Comparison of ENCODE assay signal across 9 cellular contexts in genomic region chr7:149874644-149875028, GRCh38. TPM values are rescaled to one million over a fixed set of nuclear protein-coding genes. Genes with fewer than 3 reads are reported as not detected.
DNase-seq lines count a peak whose midpoint lies in the region; ATAC-seq and TF ChIP-seq lines count a peak whose summit lies in the region.
"Had no signal": no experiment of that assay in that cellular context is flagged by ENCODE, and none has a peak within 500 bp of the region (broad histone marks: within the 10 kb centered on the region; RNA-seq: fewer than 3 reads in every experiment).

No MANE protein-coding gene starts in this region.

- ATAC-seq in CD4-positive, alpha-beta T cell (ENCODE audit: poor library complexity), result no peak
- ATAC-seq in HG02840 (IDR thresholded peaks at IDR 0.05; ENCODE audit: low FRiP score, unreplicated experiment) (no peak), GM18505 (IDR thresholded peaks at IDR 0.05; ENCODE audit: unreplicated experiment) (no peak)

- no peak overlapping the region for H2AFZ ChIP-seq in neural progenitor cell (replicated peaks)

- intact Hi-C loops in CD4-positive, alpha-beta T cell (cut with DNase I, micrococcal nuclease), result loop anchor here in 1 of 2 experiments (5.0 kb wide), 2 partner anchors 102 to 157 kb away; partner anchors contain the start of gene ZNF467
- intact Hi-C loops in dorsolateral prefrontal cortex (cut with DNase I), result loop anchor here (5.0 to 10.0 kb wide), 2 partner anchors 37 to 530 kb away; partner anchors contain the start of gene ZNF862 (in 1 of the 2)

- H3F3A ChIP-seq in neural progenitor cell (ENCODE audit: low read depth), result peaks cover 20% of the 10 kb centered on the region

- no peaks in the 10 kb centered on the region for H3K27me3 Mint-ChIP-seq in CD4-positive, alpha-beta T cell
- H3K27me3 Mint-ChIP-seq in IgD-negative memory B cell, result no peaks in the 10 kb centered on the region
- H3K27me3 Mint-ChIP-seq in neural progenitor cell (ENCODE audit: insufficient read depth, low read depth), result peaks cover 20% of the 10 kb centered on the region

- peaks cover 67% of the 10 kb centered on the region for H3K4me1 Mint-ChIP-seq in CD4-positive, alpha-beta T cell (ENCODE audit: low read depth)
- H3K4me1 Mint-ChIP-seq in IgD-negative memory B cell, result peaks cover 12 to 27% (median 25%) of the 10 kb centered on the region in 3 donors
- peaks cover 33% of the 10 kb centered on the region for H3K4me1 Mint-ChIP-seq in neural progenitor cell

- no peak for DNase-seq in CD4-positive, alpha-beta T cell
- DNase-seq in dorsolateral prefrontal cortex (peak in 1 of 10 donors; percentile 63), neural progenitor cell (ENCODE audit: low spot score) (peak; percentile 37), NCI-H2227 (lab: John Stamatoyannopoulos, UW; ENCODE audit: unreplicated experiment) (no peak), putamen (ENCODE audit: low spot score) (no peak)
- DNase-seq: effector CD4-positive, alpha-beta T cell had no signal

- TF ChIP-seq CTCF in CD4-positive, alpha-beta T cell (IDR thresholded peaks at IDR 0.05), result no peak
- TF ChIP-seq CTCF in dorsolateral prefrontal cortex (IDR thresholded peaks at IDR 0.05 in 54 of 56, conservative IDR thresholded peaks at IDR 0.05 in 2 of 56; ENCODE audit: low read depth in 1 of 56, partially characterized antibody in 56 of 56), result no peak
- TF ChIP-seq CTCF in neural progenitor cell (IDR thresholded peaks at IDR 0.05), result no peak

- POLR2A ChIA-PET in CD4-positive, alpha-beta T cell (lab: Charles Lee), result interaction anchor here (1.3 kb wide), 1 partner anchor 20 kb away, joined by 3 read pairs; no protein-coding TSS in a partner anchor

- no peaks in the 10 kb centered on the region for H3K79me2 ChIP-seq in neural progenitor cell (ENCODE audit: low read depth)

- H3K4me2 ChIP-seq in neural progenitor cell, result peak overlapping the region; percentile 91

- CTCF ChIA-PET in CD4-positive, alpha-beta T cell (lab: Charles Lee), result interaction anchor here (1.2 kb wide), 1 partner anchor 9 kb away, joined by 3 read pairs; no protein-coding TSS in a partner anchor

- H3K4me3 Mint-ChIP-seq in CD4-positive, alpha-beta T cell, result peak overlapping the region; percentile 95
- peak overlapping the region; percentile 89 to 97 (median 96) for H3K4me3 Mint-ChIP-seq in IgD-negative memory B cell
- peak overlapping the region; percentile 86 for H3K4me3 Mint-ChIP-seq in neural progenitor cell

- H3K4me1 ChIP-seq in neural progenitor cell, result peaks cover 7% of the 10 kb centered on the region

- peak overlapping the region; percentile 80 for H3K27ac Mint-ChIP-seq in CD4-positive, alpha-beta T cell
- peak overlapping the region in 2 of 3 donors; percentile 51 to 90 for H3K27ac Mint-ChIP-seq in IgD-negative memory B cell
- no peak overlapping the region for H3K27ac Mint-ChIP-seq in neural progenitor cell

- H3K27me3 ChIP-seq in CD4-positive, alpha-beta T cell (ENCODE audit: control insufficient read depth, insufficient read depth, low read length), result no peaks in the 10 kb centered on the region
- H3K27me3 ChIP-seq in dorsolateral prefrontal cortex, result no peaks in the 10 kb centered on the region
- peaks cover 24% of the 10 kb centered on the region for H3K27me3 ChIP-seq in neural progenitor cell

- H3K9me3 Mint-ChIP-seq in CD4-positive, alpha-beta T cell, result no peaks in the 10 kb centered on the region
- H3K9me3 Mint-ChIP-seq in IgD-negative memory B cell (no peaks in the 10 kb centered on the region), neural progenitor cell (no peaks in the 10 kb centered on the region)

- H4K20me1 ChIP-seq in neural progenitor cell (ENCODE audit: low read depth), result no peaks in the 10 kb centered on the region

- H3K36me3 Mint-ChIP-seq in CD4-positive, alpha-beta T cell (ENCODE audit: low read depth), result peaks cover 27% of the 10 kb centered on the region
- H3K36me3 Mint-ChIP-seq in IgD-negative memory B cell, result no peaks in the 10 kb centered on the region
- peaks cover 5% of the 10 kb centered on the region for H3K36me3 Mint-ChIP-seq in neural progenitor cell

- no peak overlapping the region for H3K9ac ChIP-seq in neural progenitor cell

- no peaks in the 10 kb centered on the region for H3K36me3 ChIP-seq in neural progenitor cell

- no peaks in the 10 kb centered on the region for H3K9me3 ChIP-seq in CD4-positive, alpha-beta T cell (ENCODE audit: control insufficient read depth, low read length)
- H3K9me3 ChIP-seq in neural progenitor cell (ENCODE audit: low read depth), result no peaks in the 10 kb centered on the region

- H3K27ac ChIP-seq in CD4-positive, alpha-beta T cell (ENCODE audit: low read depth, low read length), result no peak overlapping the region
- H3K27ac ChIP-seq in dorsolateral prefrontal cortex (peak overlapping the region in 49 of 59 donors; percentile 3 to 97 (median 94)), neural progenitor cell (no peak overlapping the region)

- TF ChIP-seq POLR2A in GM18505 (IDR thresholded peaks at IDR 0.05; ENCODE audit: borderline replicate concordance, extremely low read depth, insufficient read depth, insufficient read length), result no peak

- peak overlapping the region; percentile 68 to 99 (median 91) for H3K4me3 ChIP-seq in dorsolateral prefrontal cortex
- peak overlapping the region; percentile 73 for H3K4me3 ChIP-seq in neural progenitor cell

RNA-seq across cellular contexts. Expression of gene ATP6V0E2, which starts 0.9 kb away (rescaled TPM):
- 10 to 100 TPM; 23.2 to 24.9 TPM for total RNA-seq in CD4-positive, alpha-beta T cell
- polyA plus RNA-seq in IgD-negative memory B cell, result 51.8 TPM
- total RNA-seq in dorsolateral prefrontal cortex, result 100 to 1,000 TPM; 174 to 369 (median 255) TPM
- 14.6 and 45.2 TPM in 2 replicates for total RNA-seq in neural progenitor cell (ENCODE audit: low replicate concordance)

RNA-seq across cellular contexts. Expression of gene ZNF862, which starts 36.5 kb away (rescaled TPM):
- total RNA-seq in CD4-positive, alpha-beta T cell, result 10 to 100 TPM; 25.6 to 26.6 TPM
- polyA plus RNA-seq in IgD-negative memory B cell, result 4.3 TPM
- total RNA-seq in dorsolateral prefrontal cortex, result 10 to 100 TPM; 22.0 to 54.7 (median 37.4) TPM
- total RNA-seq in neural progenitor cell (ENCODE audit: low replicate concordance), result 5.9 and 12.6 TPM in 2 replicates

Comparison
In these comparisons a context has a peak if more than half of its experiments do, and no peak if none do; other contexts are left out.
1. H3K27ac ChIP-seq: peak in dorsolateral prefrontal cortex (49 of 59); none in CD4-positive, alpha-beta T cell (single experiment) and neural progenitor cell (single experiment).
2. Peak in every context shown above with its lines, with median percentiles within 50 percentile points of each other: H3K4me3 Mint-ChIP-seq.